ENCODE assay signal across 10 cellular contexts in genomic region chr21:15682182-15682895, GRCh38. TPM values are rescaled to one million over a fixed set of nuclear protein-coding genes. Genes with fewer than 3 reads are reported as not detected.
A peak's percentile ranks its signal among the peaks of the same experiment; 100 is the strongest.
DNase-seq lines count a peak whose midpoint lies in the region; ATAC-seq, FAIRE-seq and TF ChIP-seq lines count a peak whose summit lies in the region.
"Had no signal": no experiment of that assay in that cellular context is flagged by ENCODE, and none has a peak within 500 bp of the region (broad histone marks: within the 10 kb centered on the region; RNA-seq: fewer than 3 reads in every experiment).

No MANE protein-coding gene starts in this region.

- H3K9me3 Mint-ChIP-seq in astrocyte (ENCODE audit: unreplicated experiment) = peaks cover 7% of the 10 kb centered on the region
- H3K9me3 Mint-ChIP-seq in activated CD4-positive, alpha-beta T cell treated with anti-CD3 and anti-CD28 coated beads for 36 hours (ENCODE audit: low read depth) = no peaks in the 10 kb centered on the region

- H3K9ac ChIP-seq in astrocyte (ENCODE audit: low read length) = no peak overlapping the region

- H2AFZ ChIP-seq in astrocyte (ENCODE audit: low read depth, low read length) = peak overlapping the region; percentile 18

- H4K20me1 ChIP-seq in astrocyte (ENCODE audit: insufficient read depth, low read length) = no peaks in the 10 kb centered on the region

- no peaks in the 10 kb centered on the region for H3K79me2 ChIP-seq in astrocyte (ENCODE audit: insufficient read depth, low read length)

- H3K27ac Mint-ChIP-seq in astrocyte (ENCODE audit: unreplicated experiment) = no peak overlapping the region
- H3K27ac Mint-ChIP-seq in activated CD4-positive, alpha-beta T cell treated with anti-CD3 and anti-CD28 coated beads for 36 hours = no peak overlapping the region

- peak; percentile 82 to 87 for ATAC-seq in lower lobe of right lung
- no peak for ATAC-seq in GM21529 (IDR thresholded peaks at IDR 0.05; ENCODE audit: unreplicated experiment)
- ATAC-seq in activated CD4-positive, alpha-beta T cell treated with anti-CD3 and anti-CD28 coated beads for 36 hours = no peak
- ATAC-seq in HG03460 (IDR thresholded peaks at IDR 0.05; ENCODE audit: unreplicated experiment) = no peak

- no peaks in the 10 kb centered on the region for H3K4me1 Mint-ChIP-seq in astrocyte (ENCODE audit: low read depth, unreplicated experiment)
- H3K4me1 Mint-ChIP-seq in activated CD4-positive, alpha-beta T cell treated with anti-CD3 and anti-CD28 coated beads for 36 hours = peaks cover 12% of the 10 kb centered on the region

- H3K27ac ChIP-seq in astrocyte (ENCODE audit: low read depth, low read length) (peak overlapping the region; percentile 3), lower lobe of right lung (peak overlapping the region; percentile 75)

- peaks cover 2% of the 10 kb centered on the region for H3K9me3 ChIP-seq in astrocyte (ENCODE audit: insufficient read depth, low read depth, low read length)
- no peaks in the 10 kb centered on the region for H3K9me3 ChIP-seq in lower lobe of right lung

- H3K4me3 ChIP-seq in astrocyte (ENCODE audit: insufficient read depth, low read depth, low read length) = no peak overlapping the region
- H3K4me3 ChIP-seq in lower lobe of right lung = peak overlapping the region; percentile 24

- H3K4me1 ChIP-seq in astrocyte (ENCODE audit: insufficient read depth, low read length) = peaks cover 6% of the 10 kb centered on the region
- no peaks in the 10 kb centered on the region for H3K4me1 ChIP-seq in lower lobe of right lung

- TF ChIP-seq CTCF in astrocyte (IDR thresholded peaks at IDR 0.05; ENCODE audit: insufficient read depth, low read depth, low read length) (no peak), lower lobe of right lung (IDR thresholded peaks at IDR 0.05) (no peak)

- no peak overlapping the region for H3K4me3 Mint-ChIP-seq in astrocyte (ENCODE audit: unreplicated experiment)
- no peak overlapping the region for H3K4me3 Mint-ChIP-seq in activated CD4-positive, alpha-beta T cell treated with anti-CD3 and anti-CD28 coated beads for 36 hours

- CTCF ChIA-PET in activated CD4-positive, alpha-beta T cell treated with anti-CD3 and anti-CD28 coated beads for 36 hours (lab: Charles Lee) = no interaction called here

- no peaks in the 10 kb centered on the region for H3K27me3 Mint-ChIP-seq in astrocyte (ENCODE audit: low read depth, unreplicated experiment)
- peaks cover 4% of the 10 kb centered on the region for H3K27me3 Mint-ChIP-seq in activated CD4-positive, alpha-beta T cell treated with anti-CD3 and anti-CD28 coated beads for 36 hours

- POLR2A ChIA-PET in activated CD4-positive, alpha-beta T cell treated with anti-CD3 and anti-CD28 coated beads for 36 hours (lab: Charles Lee) = no interaction called here

- no peaks in the 10 kb centered on the region for H3K36me3 ChIP-seq in astrocyte (ENCODE audit: insufficient read depth, low read length)
- H3K36me3 ChIP-seq in lower lobe of right lung = no peaks in the 10 kb centered on the region

- no peak overlapping the region for H3K4me2 ChIP-seq in astrocyte (ENCODE audit: low read length)

- intact Hi-C loops in lower lobe of right lung (cut with DNase I) = no loop called here
- intact Hi-C loops in activated CD4-positive, alpha-beta T cell treated with anti-CD3 and anti-CD28 coated beads for 36 hours (cut with DNase I, micrococcal nuclease) = no loop called here

- peak; percentile 41 for FAIRE-seq in astrocyte (lab: Jason Lieb, UNC)

- peak; percentile 34 for DNase-seq in Ammon's horn (ENCODE audit: low spot score)
- DNase-seq in Kasumi-1 (lab: John Stamatoyannopoulos, UW) = peak; percentile 94 to 97
- peak; percentile 32 for DNase-seq in astrocyte (ENCODE audit: low read depth)
- DNase-seq in lower lobe of right lung = no peak
- DNase-seq in NCI-H446 (lab: John Stamatoyannopoulos, UW) = no peak
- no peak for DNase-seq in activated CD4-positive, alpha-beta T cell treated with anti-CD3 and anti-CD28 coated beads for 36 hours
- DNase-seq: nucleus accumbens; stimulated activated naive CD4-positive, alpha-beta T cell had no signal

- no peaks in the 10 kb centered on the region for H3K36me3 Mint-ChIP-seq in astrocyte (ENCODE audit: low read depth, unreplicated experiment)
- no peaks in the 10 kb centered on the region for H3K36me3 Mint-ChIP-seq in activated CD4-positive, alpha-beta T cell treated with anti-CD3 and anti-CD28 coated beads for 36 hours (ENCODE audit: low read depth)

- H3K27me3 ChIP-seq in astrocyte (ENCODE audit: insufficient read depth, low read length) (no peaks in the 10 kb centered on the region), lower lobe of right lung (ENCODE audit: low read depth) (no peaks in the 10 kb centered on the region)

RNA-seq across cellular contexts. Expression of gene USP25, which starts 47.4 kb away (rescaled TPM):
- 49.0 and 49.5 TPM in 2 replicates for total RNA-seq in astrocyte
- total RNA-seq in lower lobe of right lung = 74.4 TPM
- total RNA-seq in activated CD4-positive, alpha-beta T cell treated with anti-CD3 and anti-CD28 coated beads for 36 hours = 10 to 100 TPM; 31.8 to 35.8 TPM

Comparison
In these comparisons a context has a peak if more than half of its experiments do, and no peak if none do; other contexts are left out.
1. DNase-seq: peak in Ammon's horn (single experiment), Kasumi-1 (2 of 2) and astrocyte (single experiment); none in lower lobe of right lung (single experiment), NCI-H446 (0 of 2) and activated CD4-positive, alpha-beta T cell treated with anti-CD3 and anti-CD28 coated beads for 36 hours (single experiment).
2. ATAC-seq: peak in lower lobe of right lung (2 of 2); none in GM21529 (single experiment), activated CD4-positive, alpha-beta T cell treated with anti-CD3 and anti-CD28 coated beads for 36 hours (single experiment) and HG03460 (single experiment).